In the genomic region with DNA sequence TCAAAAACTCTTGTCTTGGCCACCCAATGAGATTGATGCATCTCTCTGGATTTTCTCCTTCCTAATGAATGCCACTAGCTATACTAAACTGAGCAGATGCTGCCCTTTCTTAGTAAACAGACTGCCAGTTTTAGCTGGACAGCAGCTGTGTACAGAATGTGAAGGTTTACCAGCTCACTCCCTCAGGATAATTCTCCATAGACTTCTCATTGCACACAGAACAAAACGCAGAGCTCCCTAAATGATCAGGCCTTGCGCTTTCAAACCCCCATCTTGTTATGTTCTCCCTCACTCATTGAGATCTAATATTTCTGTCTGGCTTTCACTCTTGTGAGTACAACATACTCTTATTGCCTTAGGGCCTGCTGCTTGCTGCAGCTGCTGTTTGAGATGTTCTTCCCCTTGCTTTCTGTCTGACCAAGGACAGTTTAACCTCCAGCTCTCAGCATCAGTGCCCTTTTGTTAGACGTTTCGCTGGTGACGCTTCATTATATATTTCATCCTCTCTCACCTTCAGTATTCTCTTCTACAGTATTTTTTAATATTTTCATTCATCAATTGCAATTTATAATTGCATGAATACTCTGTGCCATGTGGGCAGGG, we compare ENCODE assay signal across 18 cellular contexts. TPM values are rescaled to one million over a fixed set of nuclear protein-coding genes. Genes with fewer than 3 reads are reported as not detected.
A peak's percentile ranks its signal among the peaks of the same experiment; 100 is the strongest.
DNase-seq lines count a peak whose midpoint lies in the region; ATAC-seq and TF ChIP-seq lines count a peak whose summit lies in the region.
"Had no signal": no experiment of that assay in that cellular context is flagged by ENCODE, and none has a peak within 500 bp of the region (broad histone marks: within the 10 kb centered on the region; RNA-seq: fewer than 3 reads in every experiment).

No MANE protein-coding gene starts in this region.

- H3K27ac ChIP-seq in cardiac muscle cell (peak overlapping the region; percentile 92), SJCRH30 (no peak overlapping the region), neuronal stem cell (replicated peaks; ENCODE audit: low read length) (no peak overlapping the region), prostate gland (no peak overlapping the region)
- H3K27ac ChIP-seq: breast epithelium, dorsolateral prefrontal cortex, esophagus squamous epithelium had no signal

- H3K14ac ChIP-seq in neuronal stem cell (ENCODE audit: low read length) = no peak overlapping the region

- no peak overlapping the region for H2BK120ac ChIP-seq in neuronal stem cell (ENCODE audit: low read depth, low read length)

- no peak overlapping the region for H2AK5ac ChIP-seq in neuronal stem cell (ENCODE audit: low read depth, low read length)

- H3K9ac ChIP-seq in neuronal stem cell (ENCODE audit: low read depth, low read length, poor library complexity) = no peak overlapping the region

- DNase-seq in cardiac muscle cell (ENCODE audit: low read depth in 1 of 2, low spot score in 1 of 2) = peak in 1 of 2 donors; percentile 40
- DNase-seq in left ventricle myocardium superior = no peak
- DNase-seq in NCI-H2107 treated with DMSO at 0.1 percent for 48 hours (lab: John Stamatoyannopoulos, UW; ENCODE audit: unreplicated experiment) = peak; percentile 80
- DNase-seq in SJCRH30 = peak; percentile 16 to 58
- no peak for DNase-seq in neuronal stem cell (ENCODE audit: low spot score)
- DNase-seq in GM13976 (ENCODE audit: low spot score) = no peak
- DNase-seq in prostate gland (ENCODE audit: low spot score) = no peak
- DNase-seq in SW480 (ENCODE audit: low spot score) = no peak
- DNase-seq: activated CD4-positive, alpha-beta T cell treated with anti-CD3 and anti-CD28 coated beads, Interleukin-2, amount 10 ng/mL, durations not matched to agents 7 days and 5 days; activated T-cell treated with anti-CD3 and anti-CD28 coated beads, Interleukin-2, amount 50 U/mL, for 1 hour; CD4-positive, alpha-beta memory T cell; dorsolateral prefrontal cortex; esophagus squamous epithelium; H7; head of caudate nucleus; stimulated activated naive CD4-positive, alpha-beta T cell treated with Interleukin-2 at 50 U/mL for 16 hours had no signal

- no peak for TF ChIP-seq POLR2A in prostate gland (IDR thresholded peaks at IDR 0.05)

- peak overlapping the region; percentile 73 for H2AFZ ChIP-seq in neuronal stem cell (ENCODE audit: low read length)

- no peak overlapping the region for H3K4ac ChIP-seq in neuronal stem cell (ENCODE audit: low read length)

- no peak overlapping the region for H3K4me2 ChIP-seq in neuronal stem cell (ENCODE audit: insufficient read depth, low read length, poor library complexity, severe bottlenecking)

- no peak overlapping the region for H4K8ac ChIP-seq in neuronal stem cell (ENCODE audit: low read depth, low read length)

- no peak overlapping the region for H3K23ac ChIP-seq in neuronal stem cell (ENCODE audit: low read depth, low read length, poor library complexity)

- H3K9me3 ChIP-seq in cardiac muscle cell (ENCODE audit: low read depth) (no peaks in the 10 kb centered on the region), SJCRH30 (replicated peaks) (no peaks in the 10 kb centered on the region), neuronal stem cell (replicated peaks in 1 of 2; ENCODE audit: control insufficient read depth in 2 of 2, insufficient read depth in 1 of 2, low read depth in 1 of 2, low read length in 2 of 2) (no peaks in the 10 kb centered on the region), prostate gland (no peaks in the 10 kb centered on the region)
- H3K9me3 ChIP-seq: breast epithelium, esophagus squamous epithelium had no signal

- H2BK5ac ChIP-seq in neuronal stem cell (ENCODE audit: low read length) = no peak overlapping the region

- no peak overlapping the region for H2BK12ac ChIP-seq in neuronal stem cell (ENCODE audit: low read length)

- peaks cover 38% of the 10 kb centered on the region for H3K4me1 ChIP-seq in cardiac muscle cell (ENCODE audit: low read depth)
- no peaks in the 10 kb centered on the region for H3K4me1 ChIP-seq in SJCRH30
- H3K4me1 ChIP-seq in neuronal stem cell (ENCODE audit: control insufficient read depth in 2 of 2, insufficient read depth in 1 of 2, low read depth in 1 of 2, low read length in 2 of 2) = peaks cover 3 to 11% of the 10 kb centered on the region in 2 donors
- H3K4me1 ChIP-seq in prostate gland (replicated peaks) = no peaks in the 10 kb centered on the region
- H3K4me1 ChIP-seq: breast epithelium had no signal

- H2BK15ac ChIP-seq in neuronal stem cell (ENCODE audit: low read length) = no peak overlapping the region

- H3K79me1 ChIP-seq in neuronal stem cell (ENCODE audit: low read depth, low read length) = no peaks in the 10 kb centered on the region

- H3K27me3 ChIP-seq in cardiac muscle cell = no peaks in the 10 kb centered on the region
- H3K27me3 ChIP-seq in SJCRH30 = no peaks in the 10 kb centered on the region
- H3K27me3 ChIP-seq in neuronal stem cell (ENCODE audit: control insufficient read depth in 3 of 3, insufficient read depth in 3 of 3, low read depth in 1 of 3, low read length in 3 of 3) = no peaks in the 10 kb centered on the region
- no peaks in the 10 kb centered on the region for H3K27me3 ChIP-seq in prostate gland (replicated peaks; ENCODE audit: insufficient read depth)
- H3K27me3 ChIP-seq: breast epithelium, dorsolateral prefrontal cortex, esophagus squamous epithelium had no signal

- H3K18ac ChIP-seq in neuronal stem cell (ENCODE audit: low read length) = no peak overlapping the region

- H3K4me3 ChIP-seq in cardiac muscle cell (no peak overlapping the region), SJCRH30 (no peak overlapping the region), neuronal stem cell (ENCODE audit: low read length in 2 of 2) (no peak overlapping the region), prostate gland (no peak overlapping the region)
- H3K4me3 ChIP-seq: breast epithelium, dorsolateral prefrontal cortex, esophagus squamous epithelium had no signal

- no CpG with 5 or more reads among the region's 5 CpGs for WGBS in neuronal stem cell (ENCODE audit: extremely low coverage in 2 of 2, insufficient read length in 2 of 2, insufficient replicate concordance in 1 of 2), 2 donors
- WGBS in prostate gland = 84% methylated on average over 5 of the region's 5 CpGs

- H4K91ac ChIP-seq in neuronal stem cell (ENCODE audit: low read depth, low read length, poor library complexity) = no peak overlapping the region

- in situ Hi-C loops in GM13976 (cut with MboI; ENCODE audit: low sequenced_read_pairs, unreplicated experiment) = no loop called here

- TF ChIP-seq CTCF in cardiac muscle cell (IDR thresholded peaks at IDR 0.05; ENCODE audit: low read depth, low read length) (no peak), GM13976 (IDR thresholded peaks at IDR 0.05; ENCODE audit: borderline replicate concordance, control extremely low read depth, extremely low read depth, insufficient read depth, missing control alignments) (no peak), prostate gland (IDR thresholded peaks at IDR 0.05) (no peak)

- intact Hi-C loops in left ventricle myocardium superior (cut with micrococcal nuclease) (no loop called here), prostate gland (cut with DNase I) (no loop called here)

- H3K36me3 ChIP-seq in cardiac muscle cell (peaks cover 26% of the 10 kb centered on the region), SJCRH30 (no peaks in the 10 kb centered on the region), neuronal stem cell (replicated peaks in 1 of 2; ENCODE audit: control insufficient read depth in 2 of 2, insufficient read depth in 2 of 2, low read length in 2 of 2) (no peaks in the 10 kb centered on the region), prostate gland (no peaks in the 10 kb centered on the region)
- H3K36me3 ChIP-seq: breast epithelium, esophagus squamous epithelium had no signal

- no peak for ATAC-seq in left ventricle myocardium superior

RNA-seq across cellular contexts. Expression of a gene that starts 17.3 kb away (rescaled TPM):
- total RNA-seq in cardiac muscle cell (46.3 and 95.8 TPM in 2 replicates), left ventricle myocardium superior (not detected), prostate gland (1 to 10 TPM; 2.7 to 3.2 TPM)
- 51.5 and 104 TPM in 2 replicates for polyA plus RNA-seq in cardiac muscle cell
- not detected in 2 replicates for total RNA-seq in SJCRH30 (2014; rRNA removed; shearing (Covaris generic))
- 2.5 TPM for polyA plus RNA-seq in neuronal stem cell (2013, experiment 1 of 2)
- 2.4 TPM for polyA plus RNA-seq in neuronal stem cell (2013, experiment 2 of 2)
- total RNA-seq: G401 had no signal

Comparison
In these comparisons a context has a peak if more than half of its experiments do, and no peak if none do; other contexts are left out.
1. RNA of a gene that starts 17.3 kb away (total RNA-seq): 46.3 to 95.8 TPM in cardiac muscle cell; 2.7 to 3.2 TPM in prostate gland, not detected in left ventricle myocardium superior (single experiment) and not detected in SJCRH30; every median in the first group is over 10 times any median in the second.
2. DNase-seq: peak in NCI-H2107 treated with DMSO at 0.1 percent for 48 hours (single experiment) and SJCRH30 (2 of 2); none in left ventricle myocardium superior (single experiment), neuronal stem cell (single experiment), GM13976 (single experiment), prostate gland (single experiment) and SW480 (single experiment).